Comparison of ENCODE assay signal across 8 cellular contexts in the genomic region with DNA sequence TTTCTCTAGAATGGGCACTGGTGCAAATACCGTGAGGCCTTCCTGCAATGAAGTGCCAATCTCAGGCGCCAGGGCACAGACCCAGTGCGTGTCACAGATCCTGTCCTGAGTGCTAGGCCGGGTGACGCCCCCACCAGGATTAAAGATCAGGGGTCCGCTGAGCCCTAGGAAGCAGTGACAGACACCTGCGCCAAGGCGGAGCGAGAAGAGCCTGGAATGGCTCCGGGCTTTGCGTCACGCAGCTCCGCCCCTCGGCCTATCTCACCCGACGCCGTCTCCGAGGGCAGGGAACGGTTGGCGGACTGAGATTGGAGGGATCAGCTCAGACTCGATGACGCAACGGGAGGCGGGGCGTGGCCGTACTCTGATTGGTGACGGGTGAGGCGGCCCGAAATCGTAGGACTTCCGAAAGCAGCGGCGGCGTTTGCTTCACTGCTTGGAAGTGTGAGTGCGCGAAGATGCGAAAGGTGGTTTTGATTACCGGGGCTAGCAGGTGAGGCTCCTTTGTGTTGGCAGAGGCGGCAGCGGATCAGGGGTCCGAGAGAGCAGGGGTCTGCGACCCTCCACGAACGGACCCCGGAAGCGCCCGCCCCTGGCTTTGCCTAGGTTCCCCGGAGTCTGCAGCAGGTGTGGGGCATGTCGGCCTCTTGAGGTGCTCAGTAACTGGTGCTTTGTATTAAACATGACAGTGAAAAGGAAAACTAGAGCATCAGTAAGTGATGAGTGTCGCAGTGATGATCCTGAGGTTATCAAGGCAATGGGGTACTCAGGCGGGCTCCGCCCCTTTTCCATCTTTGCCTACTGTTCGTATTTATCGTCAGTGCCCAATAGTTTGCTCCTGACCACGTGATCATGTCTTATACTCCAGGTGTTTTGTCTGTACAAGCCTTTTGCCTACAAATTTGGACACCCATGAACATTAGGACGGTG.
DNase-seq lines count a peak whose midpoint lies in the region; ATAC-seq, FAIRE-seq and TF ChIP-seq lines count a peak whose summit lies in the region.
"Not testable (repeated sequence)": the region's sequence is repeated elsewhere in the genome, so short reads cannot be mapped to it uniquely, and the experiment has no call there.

No MANE protein-coding gene starts in this region.

- FAIRE-seq in keratinocyte (lab: Jason Lieb, UNC): peak; percentile 85

- H4K20me1 ChIP-seq in keratinocyte (ENCODE audit: control insufficient read depth, extremely low read depth, insufficient read depth, low read length): not testable (repeated sequence)

- WGBS in spleen, 5 donors: 5 to 15% (median 9%) methylated on average over 19 to 49 of the region's 56 CpGs

- POLR2A ChIA-PET in AG04450 (lab: Yijun Ruan, JAX): not testable (repeated sequence)

- DNase-seq in AG04450 (ENCODE audit: low read depth, low spot score) (peak; percentile 2), NCI-H2227 (lab: John Stamatoyannopoulos, UW; ENCODE audit: unreplicated experiment) (peak; percentile 64), cardiac fibroblast (ENCODE audit: low read depth in 2 of 2) (peak; percentile 65 to 67), keratinocyte (ENCODE audit: low read depth, low spot score) (peak; percentile 26), spleen (peak; percentile 92)
- DNase-seq in activated CD4-positive, CD25-positive, alpha-beta regulatory T cell treated with anti-CD3 and anti-CD28 coated beads, Interleukin-2, amount 50 U/mL, for 16 hours (ENCODE audit: low read depth, low spot score): peak; percentile 61

- H3K27ac ChIP-seq in AG04450 (ENCODE audit: low read depth, low read length) (peak overlapping the region; percentile 47), spleen (peak overlapping the region; percentile 46 to 89 (median 84))
- not testable (repeated sequence) for H3K27ac ChIP-seq in keratinocyte (ENCODE audit: control insufficient read depth, insufficient read depth, low read length)

- peak in 1 of 3 donors; percentile 16 for TF ChIP-seq POLR2A in spleen (IDR thresholded peaks at IDR 0.05)

- peaks cover 19% of the 10 kb centered on the region for H3K79me2 ChIP-seq in keratinocyte (ENCODE audit: control insufficient read depth, insufficient read depth, low read length)

- H3K4me2 ChIP-seq in keratinocyte (ENCODE audit: control insufficient read depth, extremely low read depth, insufficient read depth, low read depth, low read length): peak overlapping the region; percentile 74

- peak overlapping the region; percentile 67 for H3K4me3 ChIP-seq in AG04450 (ENCODE audit: low read depth, low read length)
- peak overlapping the region; percentile 59 to 61 for H3K4me3 ChIP-seq in cardiac fibroblast (replicated peaks in 1 of 2; ENCODE audit: low read depth in 2 of 2, low read length in 2 of 2)
- peak overlapping the region; percentile 50 to 57 (median 53) for H3K4me3 ChIP-seq in keratinocyte (ENCODE audit: control insufficient read depth in 2 of 3, extremely low read depth in 1 of 3, insufficient read depth in 2 of 3, low read depth in 1 of 3, low read length in 3 of 3)
- H3K4me3 ChIP-seq in spleen: peak overlapping the region; percentile 20 to 55 (median 36)

- intact Hi-C loops in spleen (cut with DNase I; ENCODE audit: low total_unique reads): not testable (repeated sequence)

- H3K9me1 ChIP-seq in keratinocyte (ENCODE audit: control insufficient read depth, extremely low read depth, insufficient read depth, low read length): not testable (repeated sequence)

- H3K9ac ChIP-seq in keratinocyte (ENCODE audit: control insufficient read depth, extremely low read depth, insufficient read depth, low read length): peak overlapping the region; percentile 58

- H2AFZ ChIP-seq in keratinocyte (ENCODE audit: control insufficient read depth, low read length): peak overlapping the region; percentile 54

- not testable (repeated sequence) for H3K27me3 ChIP-seq in AG04450 (ENCODE audit: control insufficient read depth, insufficient read depth, low read length); keratinocyte (ENCODE audit: control insufficient read depth, extremely low read depth, insufficient read depth, low read length); spleen (replicated peaks in 1 of 7)

- CTCF ChIA-PET in AG04450 (lab: Charles Lee): not testable (repeated sequence)

- not testable (repeated sequence) for H3K9me3 ChIP-seq in AG04450 (ENCODE audit: control insufficient read depth, insufficient read depth, low read length); keratinocyte (ENCODE audit: control insufficient read depth, low read depth, low read length); spleen

- TF ChIP-seq CTCF in AG04450 (IDR thresholded peaks at IDR 0.05; ENCODE audit: low read depth, low read length); cardiac fibroblast (IDR thresholded peaks at IDR 0.05; ENCODE audit: low read depth, low read length); keratinocyte (optimal IDR thresholded peaks at IDR 0.05 in 1 of 3, IDR thresholded peaks at IDR 0.05 in 1 of 3, conservative IDR thresholded peaks at IDR 0.05 in 1 of 3; ENCODE audit: extremely low read depth in 1 of 3, insufficient read depth in 2 of 3, low read length in 3 of 3); spleen (IDR thresholded peaks at IDR 0.05 in 8 of 11, conservative IDR thresholded peaks at IDR 0.05 in 3 of 11): not testable (repeated sequence)

- ATAC-seq in GM19023 (IDR thresholded peaks at IDR 0.05; ENCODE audit: unreplicated experiment) (peak; percentile 100), HG03139 (IDR thresholded peaks at IDR 0.05; ENCODE audit: unreplicated experiment) (peak; percentile 99)

- H3K36me3 ChIP-seq in keratinocyte (ENCODE audit: control insufficient read depth in 2 of 2, extremely low read depth in 1 of 2, insufficient read depth in 2 of 2, low read length in 2 of 2): not testable (repeated sequence)
- peaks cover 0 to 16% (median 3%) of the 10 kb centered on the region in 6 donors for H3K36me3 ChIP-seq in spleen

- not testable (repeated sequence) for H3K4me1 ChIP-seq in keratinocyte (ENCODE audit: control insufficient read depth, extremely low read depth, insufficient read depth, low read length)
- H3K4me1 ChIP-seq in spleen: peaks cover 0 to 16% (median 0%) of the 10 kb centered on the region in 6 donors

- dilution Hi-C loops in keratinocyte (cut with MboI; ENCODE audit: extremely low pct_ligation_motif_present, low sequenced_read_pairs): not testable (repeated sequence)

Comparison
In these comparisons a context has a peak if more than half of its experiments do, and no peak if none do; other contexts are left out.
1. DNase-seq: peak in every context shown above with its lines; median percentile 92 in spleen; 66 in cardiac fibroblast; 64 in NCI-H2227; 61 in activated CD4-positive, CD25-positive, alpha-beta regulatory T cell treated with anti-CD3 and anti-CD28 coated beads, Interleukin-2, amount 50 U/mL, for 16 hours; 26 in keratinocyte; 2 in AG04450.